8 cellular contexts compared by ENCODE assay signal in genomic region chr12:49188916-49189367, GRCh38. TPM values are rescaled to one million over a fixed set of nuclear protein-coding genes. Genes with fewer than 3 reads are reported as not detected.
DNase-seq lines count a peak whose midpoint lies in the region; ATAC-seq and TF ChIP-seq lines count a peak whose summit lies in the region.

Gene TUBA1A (minus strand): TSS chr12:49189080. CDS start chr12:49188979, 101 bp downstream.

- H3K27ac Mint-ChIP-seq in MCF 10A (ENCODE audit: low read depth, unreplicated experiment), result peak within 1 kb of the TSS; percentile 89

- H3K4me1 ChIP-seq in iPS-15b (ENCODE audit: control insufficient read depth, insufficient read depth, low read length) (peaks cover 2% of the 10 kb centered on the region), skeletal muscle tissue (ENCODE audit: control insufficient read depth in 3 of 3, insufficient read depth in 3 of 3, low read length in 3 of 3) (peaks cover 0 to 10% (median 5%) of the 10 kb centered on the region in 3 donors)

- H3K36me3 Mint-ChIP-seq in MCF 10A (ENCODE audit: insufficient read depth, unreplicated experiment), result peaks cover 12% of the 10 kb centered on the region

- H3K9ac ChIP-seq in iPS-15b (ENCODE audit: low read depth, low read length) (peak within 1 kb of the TSS; percentile 65), skeletal muscle tissue (ENCODE audit: low read depth in 1 of 3, low read length in 3 of 3) (peak within 1 kb of the TSS; percentile 85 to 89 (median 88))

- intact Hi-C loops in MCF 10A (cut with micrococcal nuclease), result loop anchor here (1.0 to 2.0 kb wide), 2 partner anchors 46 to 58 kb away; partner anchors contain the start of gene TUBA1B

- peak within 1 kb of the TSS; percentile 91 for H3K4me3 ChIP-seq in iPS-15b (ENCODE audit: low read depth, low read length)
- H3K4me3 ChIP-seq in skeletal muscle tissue (ENCODE audit: low read length in 3 of 3), result peak within 1 kb of the TSS; percentile 68 to 94 (median 91)

- peaks cover 22% of the 10 kb centered on the region for H3K27me3 Mint-ChIP-seq in MCF 10A (ENCODE audit: insufficient read depth, unreplicated experiment)

- H3K9me3 ChIP-seq in iPS-15b (ENCODE audit: control insufficient read depth, insufficient read depth, low read length) (no peaks in the 10 kb centered on the region), skeletal muscle tissue (ENCODE audit: control insufficient read depth in 3 of 3, low read length in 3 of 3) (no peaks in the 10 kb centered on the region)

- peak within 1 kb of the TSS; percentile 91 for H3K4me3 Mint-ChIP-seq in MCF 10A (ENCODE audit: unreplicated experiment)

- H3K27me3 ChIP-seq in iPS-15b (ENCODE audit: control insufficient read depth, insufficient read depth, low read length) (no peaks in the 10 kb centered on the region), skeletal muscle tissue (ENCODE audit: control insufficient read depth in 3 of 3, insufficient read depth in 3 of 3, low read length in 3 of 3) (no peaks in the 10 kb centered on the region)

- CTCF ChIA-PET in MCF 10A (lab: Yijun Ruan, JAX), result interaction anchor here (0.6 to 1.7 kb wide), 8 partner anchors 14 to 302 kb away, joined by 3 to 12 read pairs (median 3); no protein-coding TSS in a partner anchor

- peak within 1 kb of the TSS; percentile 97 for H3K27ac ChIP-seq in skeletal muscle tissue (ENCODE audit: low read depth, low read length)

- BruUV-seq in MCF 10A (replicated peaks; lab: Mats Ljungman, UMichigan), result no TSS peak

- TF ChIP-seq CTCF in MCF 10A (IDR thresholded peaks at IDR 0.05; ENCODE audit: unreplicated experiment), result no peak

- no peaks in the 10 kb centered on the region for H3K36me3 ChIP-seq in iPS-15b (ENCODE audit: control insufficient read depth, insufficient read depth, low read length)
- peaks cover 0 to 7% (median 3%) of the 10 kb centered on the region in 3 donors for H3K36me3 ChIP-seq in skeletal muscle tissue (ENCODE audit: control insufficient read depth in 3 of 3, insufficient read depth in 3 of 3, low read length in 3 of 3)

- no peaks in the 10 kb centered on the region for H3K9me3 Mint-ChIP-seq in MCF 10A (ENCODE audit: unreplicated experiment)

- DNase-seq in activated CD8-positive, alpha-beta memory T cell treated with anti-CD3 and anti-CD28 coated beads for 1 hour (ENCODE audit: extremely low read depth in 1 of 2, low read depth in 1 of 2), result peak; percentile 87 to 92
- no peak for DNase-seq in activated CD8-positive, alpha-beta memory T cell treated with anti-CD3 and anti-CD28 coated beads for 24 hours
- peak; percentile 100 for DNase-seq in NCI-H2107 treated with DMSO at 0.1 percent for 48 hours (lab: John Stamatoyannopoulos, UW; ENCODE audit: unreplicated experiment)
- peak; percentile 92 for DNase-seq in UCSD-AML1 (lab: John Stamatoyannopoulos, UW; ENCODE audit: unreplicated experiment)
- peak; percentile 68 for DNase-seq in MCF 10A (ENCODE audit: unreplicated experiment)

- ATAC-seq in HG03064 (IDR thresholded peaks at IDR 0.05; ENCODE audit: low read depth, unreplicated experiment), result peak; percentile 76

- POLR2A ChIA-PET in MCF 10A (lab: Yijun Ruan, JAX), result interaction anchor here (0.6 to 4.1 kb wide), 22 partner anchors 8 to 500 kb away, joined by 3 to 164 read pairs (median 4); partner anchors contain the start of genes LMBR1L, RHEBL1, SPATS2 and TUBA1B

- peaks cover 12% of the 10 kb centered on the region for H3K4me1 Mint-ChIP-seq in MCF 10A (ENCODE audit: insufficient read depth, unreplicated experiment)

RNA-seq across cellular contexts. Expression of gene TUBA1A, which starts in this region (rescaled TPM):
- total RNA-seq in MCF 10A (2022), result 9.8 and 10.4 TPM in 2 replicates
- 942 TPM for total RNA-seq in skeletal muscle tissue

Comparison
In these comparisons a context has a peak if more than half of its experiments do, and no peak if none do; other contexts are left out.
1. RNA of gene TUBA1A (total RNA-seq): 942 TPM in skeletal muscle tissue (single experiment); 9.8 to 10.4 TPM in MCF 10A; every median in the first group is over 10 times any median in the second.